Comparison of ENCODE assay signal across 27 cellular contexts in the genomic region with DNA sequence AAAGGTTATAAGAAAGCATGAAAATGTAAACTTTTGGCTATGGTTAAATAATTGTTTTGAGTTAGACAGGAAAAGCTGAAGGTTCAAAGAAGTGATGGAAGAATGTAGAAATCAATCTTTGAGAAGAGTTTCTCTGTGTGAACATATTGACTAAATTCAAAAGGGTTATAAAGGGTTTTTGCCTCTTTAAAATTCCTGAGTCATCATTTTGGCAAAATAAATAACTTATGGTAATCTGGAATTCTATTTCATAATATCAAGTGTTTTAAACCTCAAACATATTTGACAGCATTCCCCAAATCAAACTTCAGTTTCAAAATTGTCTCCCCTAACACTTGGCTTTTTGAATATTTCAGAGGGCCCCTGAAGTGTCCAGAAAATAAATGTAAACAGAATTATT.
"Had no signal": no experiment of that assay in that cellular context is flagged by ENCODE, and none has a peak within 500 bp of the region (broad histone marks: within the 10 kb centered on the region; RNA-seq: fewer than 3 reads in every experiment).

No MANE protein-coding gene starts in this region.

- ATAC-seq: mucosa of descending colon; naive thymus-derived CD4-positive, alpha-beta T cell; natural killer cell treated with Interleukin-12 subunit alpha and Interleukin-12 subunit beta and Interleukin-15 and Interleukin-18, amount 100 ng/mL, for 72 hours; sciatic nerve; stimulated activated naive B cell treated with anti-CD40 and anti-IgM and Interleukin-4, amounts not matched to agents 10 μg/mL and 1 μg/mL and 100 μg/mL, for 72 hours; upper lobe of right lung had no signal

- H3K27ac ChIP-seq: left ventricle myocardium inferior, ovary, right atrium auricular region, suprapubic skin, thoracic aorta, tibial artery, upper lobe of right lung had no signal

- H3K4me3 ChIP-seq: left ventricle myocardium inferior, lung, mucosa of descending colon, ovary, right atrium auricular region, skin epidermis, suprapubic skin, thoracic aorta, tibial artery, upper lobe of right lung had no signal

- H3K27me3 Mint-ChIP-seq: memory B cell; natural killer cell treated with Interleukin-12 subunit alpha and Interleukin-12 subunit beta and Interleukin-15 and Interleukin-18, amount 100 ng/mL, for 72 hours; progenitor cell of endocrine pancreas; stimulated activated naive B cell treated with anti-CD40 and anti-IgM and Interleukin-4, amounts not matched to agents 10 μg/mL and 1 μg/mL and 100 μg/mL, for 72 hours; stimulated activated naive CD8-positive, alpha-beta T cell treated with anti-CD3 and anti-CD28 coated beads, Interleukin-15, Interleukin-2, amounts not matched to agents 100 ng/mL and 50 ng/mL, for 24 hours had no signal

- H3K4me3 Mint-ChIP-seq: immature natural killer cell; memory B cell; naive thymus-derived CD4-positive, alpha-beta T cell; natural killer cell treated with Interleukin-12 subunit alpha and Interleukin-12 subunit beta and Interleukin-15 and Interleukin-18, amount 100 ng/mL, for 72 hours; stimulated activated naive B cell treated with anti-CD40 and anti-IgM and Interleukin-4, amounts not matched to agents 10 μg/mL and 1 μg/mL and 100 μg/mL, for 72 hours; stimulated activated naive CD8-positive, alpha-beta T cell treated with anti-CD3 and anti-CD28 coated beads, Interleukin-15, Interleukin-2, amounts not matched to agents 100 ng/mL and 50 ng/mL, for 24 hours had no signal

- FAIRE-seq: urothelium cell line had no signal

- H3K9me3 ChIP-seq: ovary had no signal

- H3K4me1 Mint-ChIP-seq: immature natural killer cell; memory B cell; naive thymus-derived CD4-positive, alpha-beta T cell; stimulated activated naive B cell treated with anti-CD40 and anti-IgM and Interleukin-4, amounts not matched to agents 10 μg/mL and 1 μg/mL and 100 μg/mL, for 72 hours had no signal

- H3K4me1 ChIP-seq: left ventricle myocardium inferior, right atrium auricular region, suprapubic skin, tibial artery, upper lobe of right lung had no signal

- H3K27ac Mint-ChIP-seq: immature natural killer cell; memory B cell; naive thymus-derived CD4-positive, alpha-beta T cell; natural killer cell treated with Interleukin-12 subunit alpha and Interleukin-12 subunit beta and Interleukin-15 and Interleukin-18, amount 100 ng/mL, for 72 hours; progenitor cell of endocrine pancreas; stimulated activated naive B cell treated with anti-CD40 and anti-IgM and Interleukin-4, amounts not matched to agents 10 μg/mL and 1 μg/mL and 100 μg/mL, for 72 hours; stimulated activated naive CD8-positive, alpha-beta T cell treated with anti-CD3 and anti-CD28 coated beads, Interleukin-15, Interleukin-2, amounts not matched to agents 100 ng/mL and 50 ng/mL, for 24 hours had no signal

- H3K36me3 ChIP-seq: left ventricle myocardium inferior, ovary, right atrium auricular region, suprapubic skin, thoracic aorta, tibial artery, upper lobe of right lung had no signal

- DNase-seq: hypothalamus; immature natural killer cell; islet precursor cell; left ventricle myocardium inferior; midbrain; mucosa of descending colon; naive thymus-derived CD4-positive, alpha-beta T cell; ovary; stimulated activated CD4-positive, alpha-beta T cell treated with anti-CD3 and anti-CD28 coated beads, Interleukin-12 subunit alpha, Interleukin-12 subunit beta, amount 100 ng/mL, for 4 hours; stimulated activated CD4-positive, alpha-beta T cell treated with anti-CD3 and anti-CD28 coated beads, Interleukin-15, amount 100 ng/mL, for 24 hours; stimulated activated CD4-positive, alpha-beta T cell treated with anti-CD3 and anti-CD28 coated beads, Interleukin-2, amount 100 ng/mL, for 24 hours; stimulated activated CD4-positive, alpha-beta T cell treated with anti-CD3 and anti-CD28 coated beads, Interleukin-4, amount 100 ng/mL, for 1 hour; stimulated activated naive B cell treated with anti-CD40 and anti-IgM and Interleukin-4, amounts not matched to agents 10 μg/mL and 1 μg/mL and 100 μg/mL, for 72 hours; tibial artery; trophoblast cell; upper lobe of right lung had no signal

- H3K27me3 ChIP-seq: ovary, right atrium auricular region, suprapubic skin, tibial artery, upper lobe of right lung had no signal
